Comparison of ENCODE assay signal across 19 cellular contexts in the genomic region with DNA sequence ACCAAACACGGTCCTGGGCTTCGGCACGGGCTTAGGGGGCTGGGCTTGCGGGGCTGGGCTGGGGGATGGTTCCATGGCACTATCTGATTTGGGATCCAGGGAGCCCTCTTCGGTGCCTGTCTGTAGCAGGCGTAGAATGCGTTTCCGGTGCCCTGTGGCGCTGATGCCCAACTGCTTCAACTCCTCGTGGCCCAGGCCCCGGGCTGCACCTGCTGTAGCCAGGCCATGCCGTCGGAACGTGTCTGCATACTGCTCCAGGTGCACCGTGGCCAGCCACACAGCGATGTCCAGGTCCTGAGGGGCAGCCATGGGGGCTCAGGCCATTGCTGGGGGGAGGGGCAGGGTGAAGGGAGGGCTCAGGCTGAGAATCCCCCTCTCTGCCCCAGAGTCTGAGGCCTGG. TPM values are rescaled to one million over a fixed set of nuclear protein-coding genes. Genes with fewer than 3 reads are reported as not detected.
DNase-seq lines count a peak whose midpoint lies in the region; ATAC-seq, FAIRE-seq and TF ChIP-seq lines count a peak whose summit lies in the region.
"Had no signal": no experiment of that assay in that cellular context is flagged by ENCODE, and none has a peak within 500 bp of the region (broad histone marks: within the 10 kb centered on the region; RNA-seq: fewer than 3 reads in every experiment).

No MANE protein-coding gene starts in this region.

- H3K4ac ChIP-seq in H9 (ENCODE audit: low read depth, low read length), result no peak overlapping the region
- no peak overlapping the region for H3K4ac ChIP-seq in trophoblast cell (ENCODE audit: low read depth, low read length)

- H3K18ac ChIP-seq in H9 (ENCODE audit: insufficient read length, low read depth, low read length) (no peak overlapping the region), trophoblast cell (ENCODE audit: low read length) (peak overlapping the region; percentile 25)

- no peak overlapping the region for H2BK120ac ChIP-seq in H9 (ENCODE audit: low read depth, low read length, poor library complexity, severe bottlenecking)
- H2BK120ac ChIP-seq in trophoblast cell (ENCODE audit: insufficient read depth, low read length, poor library complexity), result no peak overlapping the region

- H3K27me3 Mint-ChIP-seq in H9 (ENCODE audit: low read depth) (no peaks in the 10 kb centered on the region; the same call in 1 of the 2 replicates), T-cell (no peaks in the 10 kb centered on the region)
- H3K27me3 Mint-ChIP-seq: activated CD4-positive, alpha-beta memory T cell treated with anti-CD3 and anti-CD28 coated beads for 36 hours had no signal

- H2BK20ac ChIP-seq in H9 (ENCODE audit: low read depth, low read length, poor library complexity, severe bottlenecking), result no peak overlapping the region

- CTCF ChIA-PET in T-cell (lab: Charles Lee), result no interaction called here

- TF ChIP-seq POLR2A in lower leg skin (IDR thresholded peaks at IDR 0.05), result no peak

- no peak overlapping the region for H3K56ac ChIP-seq in H9 (ENCODE audit: insufficient read length, low read depth, low read length)

- ATAC-seq in RWPE2 (ENCODE audit: low read depth) (no peak), T-cell (replicated peaks in 1 of 4) (no peak)

- H3K79me2 ChIP-seq in H9 (ENCODE audit: insufficient read depth, low read length) (no peaks in the 10 kb centered on the region), hepatocyte (no peaks in the 10 kb centered on the region), trophoblast cell (ENCODE audit: control insufficient read depth, insufficient read depth, low read length, poor library complexity) (no peaks in the 10 kb centered on the region)

- peak overlapping the region in 1 of 2 experiments; percentile 83; a peak in 1 of 5 replicates for H3K4me3 Mint-ChIP-seq in H9
- no peak overlapping the region for H3K4me3 Mint-ChIP-seq in T-cell

- H3K9me3 Mint-ChIP-seq in H9, result peaks cover 0 to 4% of the 10 kb centered on the region in 2 experiments; a peak in 1 of 5 replicates
- H3K9me3 Mint-ChIP-seq in T-cell, result no peaks in the 10 kb centered on the region
- H3K9me3 Mint-ChIP-seq: activated CD4-positive, alpha-beta memory T cell treated with anti-CD3 and anti-CD28 coated beads for 36 hours; mesothelial cell of epicardium had no signal

- no peak overlapping the region for H4K12ac ChIP-seq in trophoblast cell (ENCODE audit: low read depth, low read length)

- WGBS in H9 (ENCODE audit: extremely low coverage, insufficient read length, low lambda C conversion rate), result no CpG with 5 or more reads among the region's 16 CpGs
- 94% methylated on average over 12 of the region's 16 CpGs for WGBS in hepatocyte (ENCODE audit: low lambda C conversion rate, missing lambda C conversion rate)
- no CpG with 5 or more reads among the region's 16 CpGs for WGBS in trophoblast cell (ENCODE audit: extremely low coverage, insufficient coverage, insufficient read length)
- WGBS in lower leg skin, 2 donors, result 88 to 93% methylated on average over 3 to 15 of the region's 16 CpGs

- intact Hi-C loops in lower leg skin (cut with DNase I; ENCODE audit: low total_unique reads), result no loop called here

- H3K9me2 ChIP-seq in hepatocyte (replicated peaks; ENCODE audit: insufficient read depth), result no peaks in the 10 kb centered on the region

- H3T11ph ChIP-seq in H9 (ENCODE audit: low read length), result no peak overlapping the region

- H4K5ac ChIP-seq in H9 (ENCODE audit: insufficient read length, low read depth, low read length), result no peak overlapping the region

- H3K27ac ChIP-seq in H9 (ENCODE audit: insufficient read length, low read depth, low read length), result no peak overlapping the region
- H3K27ac ChIP-seq in RWPE2 (ENCODE audit: poor library complexity, severe bottlenecking), result peak overlapping the region; percentile 86
- no peak overlapping the region for H3K27ac ChIP-seq in hepatocyte
- peak overlapping the region; percentile 5 for H3K27ac ChIP-seq in trophoblast cell (ENCODE audit: low read depth, low read length)

- H3K14ac ChIP-seq in H9 (ENCODE audit: insufficient read depth, low read length) (no peak overlapping the region), trophoblast cell (ENCODE audit: low read length) (peak overlapping the region; percentile 9)

- H4K20me1 ChIP-seq in H9 (ENCODE audit: control insufficient read depth, insufficient read depth, insufficient read length) (no peaks in the 10 kb centered on the region), hepatocyte (ENCODE audit: insufficient read depth, poor library complexity, severe bottlenecking) (no peaks in the 10 kb centered on the region)

- H3K27me3 ChIP-seq in H9 (ENCODE audit: insufficient read depth, low read length), result no peaks in the 10 kb centered on the region
- H3K27me3 ChIP-seq in RWPE2 (ENCODE audit: insufficient read depth, poor library complexity, severe bottlenecking), result no peaks in the 10 kb centered on the region
- H3K27me3 ChIP-seq in hepatocyte, result no peaks in the 10 kb centered on the region
- H3K27me3 ChIP-seq in trophoblast cell (ENCODE audit: insufficient read depth, low read length), result no peaks in the 10 kb centered on the region
- H3K27me3 ChIP-seq: sigmoid colon had no signal

- no peak overlapping the region for H4K8ac ChIP-seq in H9 (replicated peaks; ENCODE audit: insufficient read length, low read depth, low read length)
- H4K8ac ChIP-seq in trophoblast cell (ENCODE audit: low read depth, low read length), result no peak overlapping the region

- TF ChIP-seq CTCF in H9 (conservative IDR thresholded peaks at IDR 0.05) (no peak), RWPE2 (IDR thresholded peaks at IDR 0.05; ENCODE audit: poor library complexity, severe bottlenecking) (no peak), hepatocyte (IDR thresholded peaks at IDR 0.05; ENCODE audit: poor library complexity) (no peak), lower leg skin (IDR thresholded peaks at IDR 0.05) (no peak), GM13976 (IDR thresholded peaks at IDR 0.05; ENCODE audit: borderline replicate concordance, control extremely low read depth, extremely low read depth, insufficient read depth, missing control alignments) (no peak)

- H3K9ac ChIP-seq in H9 (ENCODE audit: extremely low read depth, insufficient read length, low read length) (no peak overlapping the region), trophoblast cell (ENCODE audit: low read length) (no peak overlapping the region)

- H2BK15ac ChIP-seq in H9 (ENCODE audit: low read depth, low read length), result no peak overlapping the region

- peak overlapping the region in 2 of 3 experiments; percentile 53 to 93; a peak in 1 of 7 replicates for H3K27ac Mint-ChIP-seq in H9
- H3K27ac Mint-ChIP-seq in T-cell, result peak overlapping the region in 1 of 2 donors; percentile 4
- H3K27ac Mint-ChIP-seq: activated CD4-positive, alpha-beta memory T cell treated with anti-CD3 and anti-CD28 coated beads for 36 hours had no signal

- H3K4me1 ChIP-seq in H9 (ENCODE audit: insufficient read depth, low read length) (peaks cover 4% of the 10 kb centered on the region; the same call in 1 of the 2 replicates), RWPE2 (ENCODE audit: insufficient read depth, poor library complexity, severe bottlenecking) (peaks cover 26% of the 10 kb centered on the region), hepatocyte (ENCODE audit: insufficient read depth) (peaks cover 18% of the 10 kb centered on the region), trophoblast cell (ENCODE audit: control insufficient read depth in 1 of 2, insufficient read depth in 2 of 2, low read length in 2 of 2) (peaks cover 20 to 27% of the 10 kb centered on the region in 2 experiments)

- H3K36me3 Mint-ChIP-seq in H9 (ENCODE audit: insufficient read depth in 1 of 3, low read depth in 3 of 3), result peaks cover 20 to 22% (median 22%) of the 10 kb centered on the region in 3 experiments
- no peaks in the 10 kb centered on the region for H3K36me3 Mint-ChIP-seq in T-cell
- H3K36me3 Mint-ChIP-seq: activated CD4-positive, alpha-beta memory T cell treated with anti-CD3 and anti-CD28 coated beads for 36 hours had no signal

- H3K9me3 ChIP-seq in H9 (ENCODE audit: control insufficient read depth, low read depth, low read length) (no peaks in the 10 kb centered on the region), RWPE2 (ENCODE audit: severe bottlenecking) (no peaks in the 10 kb centered on the region), hepatocyte (ENCODE audit: low read depth) (no peaks in the 10 kb centered on the region), trophoblast cell (ENCODE audit: insufficient read depth, low read depth, low read length) (no peaks in the 10 kb centered on the region)
- H3K9me3 ChIP-seq: sigmoid colon had no signal

- H3K23me2 ChIP-seq in H9 (ENCODE audit: insufficient read length, low read depth, low read length, poor library complexity, severe bottlenecking), result peaks cover 13% of the 10 kb centered on the region

- H3K4me1 Mint-ChIP-seq in H9 (peaks cover 36 to 40% of the 10 kb centered on the region in 2 experiments), T-cell (peaks cover 26 to 36% (median 27%) of the 10 kb centered on the region in 3 donors)

- in situ Hi-C loops in GM13976 (cut with MboI; ENCODE audit: low sequenced_read_pairs, unreplicated experiment), result loop anchor here (25.0 kb wide), 1 partner anchor 457 kb away; no protein-coding TSS in a partner anchor

- H2BK5ac ChIP-seq in H9 (ENCODE audit: insufficient read length, low read length), result peak overlapping the region; percentile 20
- no peak overlapping the region for H2BK5ac ChIP-seq in trophoblast cell (ENCODE audit: low read depth, low read length, poor library complexity)

- H4K91ac ChIP-seq in H9 (ENCODE audit: insufficient read length, low read depth, low read length) (no peak overlapping the region), trophoblast cell (ENCODE audit: low read depth, low read length) (peak overlapping the region; percentile 25)

- H2AK5ac ChIP-seq in H9 (ENCODE audit: insufficient read length, low read length), result no peak overlapping the region
- H2AK5ac ChIP-seq in trophoblast cell (ENCODE audit: low read length), result peak overlapping the region; percentile 21

- H3K4me2 ChIP-seq in H9 (ENCODE audit: insufficient read depth, insufficient read length, low read length) (no peak overlapping the region), hepatocyte (peak overlapping the region; percentile 73), trophoblast cell (ENCODE audit: low read length) (no peak overlapping the region)

- H3K79me1 ChIP-seq in H9 (ENCODE audit: insufficient read depth, low read depth, low read length, poor library complexity, severe bottlenecking) (no peaks in the 10 kb centered on the region), trophoblast cell (ENCODE audit: low read length) (peaks cover 14% of the 10 kb centered on the region)

- no peak for FAIRE-seq in RCC 7860 (lab: Jason Lieb, UNC)

- POLR2A ChIA-PET in T-cell (lab: Charles Lee), result interaction anchor here in 1 of 2 donors (0.6 kb wide), 1 partner anchor 1275 kb away, joined by 3 read pairs; no protein-coding TSS in a partner anchor

- DNase-seq in H9 (no peak), RWPE2 (ENCODE audit: low spot score) (no peak), hepatocyte (ENCODE audit: low spot score) (no peak), trophoblast cell (no peak), T-cell (no peak), RCC 7860 (ENCODE audit: low spot score) (no peak), lower leg skin (ENCODE audit: low spot score in 2 of 2) (no peak), GM13976 (ENCODE audit: low spot score) (no peak)
- DNase-seq: activated CD4-positive, alpha-beta memory T cell treated with anti-CD3 and anti-CD28 coated beads for 36 hours; activated naive CD4-positive, alpha-beta T cell treated with anti-CD3 and anti-CD28 coated beads, Interleukin-2, amount 50 U/mL, for 16 hours; activated T-cell treated with anti-CD3 and anti-CD28 coated beads, Interleukin-2, amount 50 U/mL, for 1 hour; cortex of kidney; KBM-7; NCI-H1048; NCI-H2081 treated with DMSO at 0.1 percent for 48 hours; occipital lobe; sigmoid colon had no signal

- H2BK12ac ChIP-seq in H9 (ENCODE audit: insufficient read length, low read depth, low read length) (no peak overlapping the region), trophoblast cell (ENCODE audit: low read length) (peak overlapping the region; percentile 8)

- H3K4me3 ChIP-seq in RWPE2 (ENCODE audit: severe bottlenecking) (no peak overlapping the region), hepatocyte (no peak overlapping the region), trophoblast cell (ENCODE audit: low read depth, low read length) (no peak overlapping the region), lower leg skin (ENCODE audit: low read depth, poor library complexity, severe bottlenecking) (no peak overlapping the region)
- H3K4me3 ChIP-seq: sigmoid colon had no signal

- H3K36me3 ChIP-seq in RWPE2 (ENCODE audit: low read depth), result peaks cover 35% of the 10 kb centered on the region
- H3K36me3 ChIP-seq in hepatocyte (replicated peaks; ENCODE audit: insufficient read depth, low read depth), result no peaks in the 10 kb centered on the region
- peaks cover 4 to 10% of the 10 kb centered on the region in 2 experiments for H3K36me3 ChIP-seq in trophoblast cell (ENCODE audit: control insufficient read depth in 1 of 2, insufficient read depth in 2 of 2, low read length in 2 of 2)
- H3K36me3 ChIP-seq: sigmoid colon had no signal

- H3K23ac ChIP-seq in H9 (ENCODE audit: insufficient read length, low read depth, low read length) (no peak overlapping the region), trophoblast cell (ENCODE audit: low read length) (no peak overlapping the region)

- H2AFZ ChIP-seq in H9 (ENCODE audit: low read length) (no peak overlapping the region), hepatocyte (no peak overlapping the region), trophoblast cell (ENCODE audit: insufficient read depth, low read length, poor library complexity) (no peak overlapping the region)

RNA-seq across cellular contexts. Expression of a gene that starts 1.9 kb away (rescaled TPM):
- total RNA-seq in H9 (2021) (27.3 and 27.6 TPM in 2 replicates), hepatocyte (4.9 and 5.1 TPM in 2 replicates), T-cell (10 to 100 TPM in 3 of 5 donors, 1 to 10 TPM in 2; 1.2 to 25.6 (median 20.5) TPM), lower leg skin (1 to 10 TPM; 2.1 to 4.2 (median 3.7) TPM)
- 8.4 and 8.6 TPM in 2 replicates for polyA plus RNA-seq in hepatocyte
- polyA plus RNA-seq in trophoblast cell (2013), result 9.8 and 10.5 TPM in 2 replicates
- total RNA-seq: G401 had no signal

RNA-seq across cellular contexts. Expression of a gene that starts 29.0 kb away (rescaled TPM):
- total RNA-seq in H9 (2021) (23.1 and 23.4 TPM in 2 replicates), hepatocyte (14.1 and 18.0 TPM in 2 replicates), T-cell (100 to 1,000 TPM in 3 of 5 donors, 10 to 100 TPM in 2; 68.5 to 103 (median 101) TPM), lower leg skin (100 to 1,000 TPM in 2 of 4 donors, 10 to 100 TPM in 2; 72.1 to 136 (median 101) TPM)
- polyA plus RNA-seq in hepatocyte, result 25.9 and 27.4 TPM in 2 replicates
- 18.2 and 18.6 TPM in 2 replicates for polyA plus RNA-seq in trophoblast cell (2013)

RNA-seq across cellular contexts. Expression of a gene that starts 43.4 kb away (rescaled TPM):
- total RNA-seq in H9 (2021) (9.8 and 11.1 TPM in 2 replicates), hepatocyte (7.6 and 16.9 TPM in 2 replicates), T-cell (10 to 100 TPM; 15.3 to 30.7 (median 26.0) TPM), lower leg skin (10 to 100 TPM in 2 of 4 donors, 1 to 10 TPM in 2; 5.9 to 11.4 (median 9.0) TPM)
- polyA plus RNA-seq in hepatocyte, result 17.3 and 19.9 TPM in 2 replicates
- polyA plus RNA-seq in trophoblast cell (2013), result 2.5 and 3.0 TPM in 2 replicates

RNA-seq across cellular contexts. Expression of a gene that starts 43.5 kb away (rescaled TPM):
- total RNA-seq in H9 (2021) (98.3 and 98.5 TPM in 2 replicates), hepatocyte (50.1 and 53.5 TPM in 2 replicates), T-cell (10 to 100 TPM; 68.5 to 78.5 (median 73.8) TPM), lower leg skin (10 to 100 TPM; 49.4 to 66.4 (median 52.7) TPM)
- polyA plus RNA-seq in hepatocyte, result 74.0 and 81.9 TPM in 2 replicates
- 53.3 and 54.0 TPM in 2 replicates for polyA plus RNA-seq in trophoblast cell (2013)

Comparison
In these comparisons a context has a peak if more than half of its experiments do, and no peak if none do; other contexts are left out.
1. H3K27ac ChIP-seq: peak in RWPE2 (single experiment) and trophoblast cell (single experiment); none in H9 (single experiment) and hepatocyte (single experiment).